In the genomic region with DNA sequence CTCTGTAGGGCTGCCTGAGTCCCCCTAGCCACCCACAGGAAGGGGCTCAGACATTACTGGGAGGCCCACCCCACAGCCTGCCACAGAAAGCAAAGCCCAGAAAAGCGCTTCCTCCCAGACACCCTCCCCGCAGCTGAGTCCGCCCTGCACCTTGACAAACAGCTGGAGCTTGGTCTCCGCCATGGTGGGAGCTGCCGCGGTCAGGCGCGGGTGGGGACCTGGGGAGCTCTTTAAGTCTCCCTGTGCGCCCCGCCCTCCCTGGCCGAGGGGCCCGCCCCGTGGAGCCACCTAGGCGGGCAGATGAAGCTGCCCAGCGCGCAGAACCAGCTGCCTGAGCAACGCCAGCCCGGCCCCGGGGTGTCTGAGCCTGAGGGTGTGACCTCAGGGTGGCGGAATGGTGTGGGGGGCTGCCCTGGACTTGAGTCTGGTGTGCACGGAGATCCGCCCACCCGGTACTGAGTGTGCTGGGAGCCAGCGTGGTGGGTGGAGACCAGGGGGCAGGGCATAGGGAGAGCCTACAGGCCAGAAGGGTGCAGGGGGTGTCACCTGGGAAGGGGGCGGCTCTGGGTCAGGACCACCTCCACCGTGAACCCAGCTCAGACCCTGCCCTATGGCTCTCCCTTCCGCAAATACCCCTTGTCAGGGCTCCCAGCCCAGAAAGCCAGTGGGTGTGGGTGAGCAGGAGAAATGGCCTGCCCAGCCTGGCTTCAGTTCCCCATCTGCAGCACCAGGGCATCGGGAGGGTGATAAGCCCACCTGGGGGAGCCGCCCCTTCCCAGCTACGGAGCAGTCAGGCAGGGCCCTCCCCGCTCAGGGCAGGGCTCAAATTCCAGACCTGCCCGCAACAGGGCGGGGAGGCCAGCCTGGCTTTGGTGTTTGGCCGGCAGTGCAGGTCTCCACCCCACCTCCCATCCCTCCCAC, we compare ENCODE assay signal across 9 cellular contexts. TPM values are rescaled to one million over a fixed set of nuclear protein-coding genes. Genes with fewer than 3 reads are reported as not detected.
A peak's percentile ranks its signal among the peaks of the same experiment; 100 is the strongest.
DNase-seq lines count a peak whose midpoint lies in the region; ATAC-seq and TF ChIP-seq lines count a peak whose summit lies in the region.
"Had no signal": no experiment of that assay in that cellular context is flagged by ENCODE, and none has a peak within 500 bp of the region (broad histone marks: within the 10 kb centered on the region; RNA-seq: fewer than 3 reads in every experiment).

A gene with protein sequence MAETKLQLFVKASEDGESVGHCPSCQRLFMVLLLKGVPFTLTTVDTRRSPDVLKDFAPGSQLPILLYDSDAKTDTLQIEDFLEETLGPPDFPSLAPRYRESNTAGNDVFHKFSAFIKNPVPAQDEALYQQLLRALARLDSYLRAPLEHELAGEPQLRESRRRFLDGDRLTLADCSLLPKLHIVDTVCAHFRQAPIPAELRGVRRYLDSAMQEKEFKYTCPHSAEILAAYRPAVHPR (minus strand): TSS at position 208 of the 921 bp plus-strand sequence. CDS start 25 bp downstream, at position 183.

- POLR2A ChIA-PET in HEK293T (lab: Yijun Ruan, JAX) = no interaction called here

- peak; percentile 82 for DNase-seq in 8988T
- peak; percentile 55 for DNase-seq in HPDE6-E6E7 (ENCODE audit: extremely low spot score)
- peak; percentile 17 to 19 for DNase-seq in activated CD4-positive, alpha-beta T cell treated with anti-CD3 and anti-CD28 coated beads, Interleukin-2, amount 50 U/mL, for 4 hours
- DNase-seq in stimulated activated CD4-positive, alpha-beta T cell treated with anti-CD3 and anti-CD28 coated beads, Interleukin-4, amount 100 ng/mL, for 4 hours = peak; percentile 23 to 29
- no peak for DNase-seq in HEK293T (ENCODE audit: extremely low spot score)
- no peak for DNase-seq in SHP77 treated with DMSO at 0.1 percent for 48 hours (lab: John Stamatoyannopoulos, UW)
- DNase-seq in NCI-H524 treated with DMSO at 0.1 percent for 48 hours (lab: John Stamatoyannopoulos, UW) = no peak

- CTCF ChIA-PET in HEK293T (lab: Yijun Ruan, JAX) = interaction anchor here (1.0 kb wide), 1 partner anchor 49 kb away, joined by 5 read pairs; no protein-coding TSS in a partner anchor

- peak; percentile 43 for ATAC-seq in esophagus mucosa

TF ChIP-seq in HEK293T, 16 proteins besides CTCF, POLR2A, EP300 and RAD21:
- TF ChIP-seq L3MBTL2 (conservative IDR thresholded peaks at IDR 0.05) = no peak
- no peak for TF ChIP-seq BHLHE40 (IDR thresholded peaks at IDR 0.05; ENCODE audit: borderline replicate concordance)
- no peak for TF ChIP-seq FOXK2 (IDR thresholded peaks at IDR 0.05)
- no peak for TF ChIP-seq FOXM1 (IDR thresholded peaks at IDR 0.05; ENCODE audit: borderline replicate concordance)
- no peak for TF ChIP-seq ZNF384 (IDR thresholded peaks at IDR 0.05)
- TF ChIP-seq TARDBP (IDR thresholded peaks at IDR 0.05) = no peak
- TF ChIP-seq LEF1 (IDR thresholded peaks at IDR 0.05; ENCODE audit: borderline replicate concordance) = no peak
- no peak for TF ChIP-seq CTBP1 (IDR thresholded peaks at IDR 0.05; ENCODE audit: borderline replicate concordance)
- no peak for TF ChIP-seq SP1 (IDR thresholded peaks at IDR 0.05)
- no peak for TF ChIP-seq ARNT (IDR thresholded peaks at IDR 0.05)
- TF ChIP-seq, protein P1, sequence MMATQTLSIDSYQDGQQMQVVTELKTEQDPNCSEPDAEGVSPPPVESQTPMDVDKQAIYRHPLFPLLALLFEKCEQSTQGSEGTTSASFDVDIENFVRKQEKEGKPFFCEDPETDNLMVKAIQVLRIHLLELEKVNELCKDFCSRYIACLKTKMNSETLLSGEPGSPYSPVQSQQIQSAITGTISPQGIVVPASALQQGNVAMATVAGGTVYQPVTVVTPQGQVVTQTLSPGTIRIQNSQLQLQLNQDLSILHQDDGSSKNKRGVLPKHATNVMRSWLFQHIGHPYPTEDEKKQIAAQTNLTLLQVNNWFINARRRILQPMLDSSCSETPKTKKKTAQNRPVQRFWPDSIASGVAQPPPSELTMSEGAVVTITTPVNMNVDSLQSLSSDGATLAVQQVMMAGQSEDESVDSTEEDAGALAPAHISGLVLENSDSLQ (IDR thresholded peaks at IDR 0.05) = no peak
- no peak for TF ChIP-seq NFRKB (IDR thresholded peaks at IDR 0.05)
- no peak for TF ChIP-seq ELF4 (IDR thresholded peaks at IDR 0.05)
- TF ChIP-seq HDGF (IDR thresholded peaks at IDR 0.05; ENCODE audit: borderline replicate concordance) = no peak
- no peak for TF ChIP-seq FOXA1 (IDR thresholded peaks at IDR 0.05)

RNA-seq across cellular contexts. Expression of the gene that starts here (rescaled TPM):
- total RNA-seq in esophagus mucosa = 154 TPM
- total RNA-seq: cardiac muscle cell had no signal

Comparison
In these comparisons a context has a peak if more than half of its experiments do, and no peak if none do; other contexts are left out.
1. DNase-seq: peak in 8988T (single experiment), HPDE6-E6E7 (single experiment), activated CD4-positive, alpha-beta T cell treated with anti-CD3 and anti-CD28 coated beads, Interleukin-2, amount 50 U/mL, for 4 hours (2 of 2) and stimulated activated CD4-positive, alpha-beta T cell treated with anti-CD3 and anti-CD28 coated beads, Interleukin-4, amount 100 ng/mL, for 4 hours (2 of 2); none in HEK293T (single experiment), SHP77 treated with DMSO at 0.1 percent for 48 hours (single experiment) and NCI-H524 treated with DMSO at 0.1 percent for 48 hours (single experiment).